Comparison of ENCODE assay signal across 1 cellular context in the genomic region with DNA sequence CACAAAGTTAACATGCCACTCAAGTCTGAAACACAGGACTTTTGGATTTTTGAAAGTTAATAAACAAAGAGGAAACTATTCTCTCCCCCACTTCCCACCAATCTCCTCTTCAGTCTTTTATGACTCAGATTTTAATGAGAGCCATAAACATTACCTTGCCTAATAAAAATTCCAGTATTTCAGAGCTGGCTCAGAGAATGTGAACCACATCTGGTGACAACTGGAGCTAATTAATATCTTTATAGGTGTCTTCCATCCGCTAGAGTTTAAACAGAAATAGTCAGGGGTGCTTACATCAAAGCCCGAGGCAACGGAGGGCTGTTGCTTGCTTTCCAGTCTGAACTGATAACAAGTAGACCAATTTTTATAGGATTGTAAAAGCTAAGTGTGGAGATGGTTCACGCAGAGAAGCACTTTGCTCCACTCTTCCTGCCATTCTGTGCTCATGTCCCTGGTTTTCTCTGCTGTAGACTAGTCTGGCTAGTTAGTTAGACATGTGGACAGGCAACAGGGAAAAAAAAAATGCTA.
A peak's percentile ranks its signal among the peaks of the same experiment; 100 is the strongest.
TF ChIP-seq lines count a peak whose summit lies in the region.

No MANE protein-coding gene starts in this region.

TF ChIP-seq in HEK293, 187 proteins besides CTCF, POLR2A, EP300 and RAD21 (continued from another document and continues in another):
- TF ChIP-seq HIC1 (tag by site-specific recombination; IDR thresholded peaks at IDR 0.05) (peak; percentile 81), ZEB2 (tag by site-specific recombination; IDR thresholded peaks at IDR 0.05) (peak; percentile 79), ZNF202 (tag by site-specific recombination; IDR thresholded peaks at IDR 0.05; ENCODE audit: borderline replicate concordance) (no peak), ZNF184 (tag by site-specific recombination; IDR thresholded peaks at IDR 0.05) (no peak), ZFHX2 (tag by site-specific recombination; conservative IDR thresholded peaks at IDR 0.05) (no peak; the same call in 1 of the 2 replicates), ZNF768 (tag by site-specific recombination; IDR thresholded peaks at IDR 0.05) (no peak), ZBTB48 (tag by site-specific recombination; IDR thresholded peaks at IDR 0.05) (no peak), ZNF394 (tag by site-specific recombination; IDR thresholded peaks at IDR 0.05; ENCODE audit: borderline replicate concordance) (peak; percentile 35; the same call in 1 of the 2 replicates), ZNF140 (tag by site-specific recombination; IDR thresholded peaks at IDR 0.05) (peak; percentile 44; the same call in 1 of the 2 replicates), ZNF529 (tag by site-specific recombination; IDR thresholded peaks at IDR 0.05; ENCODE audit: insufficient replicate concordance) (no peak), ZNF335 (tag by site-specific recombination; conservative IDR thresholded peaks at IDR 0.05) (no peak; the same call in 1 of the 2 replicates), ZNF513 (tag by site-specific recombination; IDR thresholded peaks at IDR 0.05) (no peak), BCL11A (tag by site-specific recombination; IDR thresholded peaks at IDR 0.05; ENCODE audit: low read depth) (peak; percentile 88), ZNF585B (tag by site-specific recombination; IDR thresholded peaks at IDR 0.05) (no peak), ZNF280C (tag by site-specific recombination; IDR thresholded peaks at IDR 0.05) (no peak), KLF8 (tag by site-specific recombination; IDR thresholded peaks at IDR 0.05) (peak; percentile 72; the same call in 1 of the 2 replicates), ZNF473 (tag by site-specific recombination; IDR thresholded peaks at IDR 0.05) (no peak), ZNF416 (tag by site-specific recombination; IDR thresholded peaks at IDR 0.05) (no peak), ZNF555 (tag by site-specific recombination; conservative IDR thresholded peaks at IDR 0.05) (no peak), ZNF311 (tag by site-specific recombination; IDR thresholded peaks at IDR 0.05; ENCODE audit: borderline replicate concordance) (no peak), SP2 (tag by site-specific recombination; IDR thresholded peaks at IDR 0.05) (no peak), ZNF341 (tag by site-specific recombination; IDR thresholded peaks at IDR 0.05; ENCODE audit: low read depth) (peak; percentile 66), SP3 (tag by site-specific recombination; IDR thresholded peaks at IDR 0.05) (no peak), ZBTB17 (tag by site-specific recombination; IDR thresholded peaks at IDR 0.05) (peak; percentile 77), ZNF292 (tag by site-specific recombination; IDR thresholded peaks at IDR 0.05; ENCODE audit: borderline replicate concordance, low read depth) (no peak), ZNF560 (tag by site-specific recombination; IDR thresholded peaks at IDR 0.05; ENCODE audit: borderline replicate concordance) (no peak), ZSCAN5A (tag by site-specific recombination; IDR thresholded peaks at IDR 0.05) (no peak), ZNF354C (tag by site-specific recombination; IDR thresholded peaks at IDR 0.05; ENCODE audit: borderline replicate concordance, low read depth) (no peak), SCRT1 (tag by site-specific recombination; IDR thresholded peaks at IDR 0.05; ENCODE audit: borderline replicate concordance) (peak; percentile 91), ZNF112 (tag by site-specific recombination; IDR thresholded peaks at IDR 0.05) (no peak), TSHZ1 (tag by site-specific recombination; IDR thresholded peaks at IDR 0.05; ENCODE audit: borderline replicate concordance) (peak; percentile 73; the same call in 1 of the 2 replicates)
- TF ChIP-seq, protein P1, sequence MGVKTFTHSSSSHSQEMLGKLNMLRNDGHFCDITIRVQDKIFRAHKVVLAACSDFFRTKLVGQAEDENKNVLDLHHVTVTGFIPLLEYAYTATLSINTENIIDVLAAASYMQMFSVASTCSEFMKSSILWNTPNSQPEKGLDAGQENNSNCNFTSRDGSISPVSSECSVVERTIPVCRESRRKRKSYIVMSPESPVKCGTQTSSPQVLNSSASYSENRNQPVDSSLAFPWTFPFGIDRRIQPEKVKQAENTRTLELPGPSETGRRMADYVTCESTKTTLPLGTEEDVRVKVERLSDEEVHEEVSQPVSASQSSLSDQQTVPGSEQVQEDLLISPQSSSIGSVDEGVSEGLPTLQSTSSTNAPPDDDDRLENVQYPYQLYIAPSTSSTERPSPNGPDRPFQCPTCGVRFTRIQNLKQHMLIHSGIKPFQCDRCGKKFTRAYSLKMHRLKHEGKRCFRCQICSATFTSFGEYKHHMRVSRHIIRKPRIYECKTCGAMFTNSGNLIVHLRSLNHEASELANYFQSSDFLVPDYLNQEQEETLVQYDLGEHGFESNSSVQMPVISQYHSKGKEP (tag by site-specific recombination; IDR thresholded peaks at IDR 0.05): peak; percentile 58; the same call in 1 of the 2 replicates
- TF ChIP-seq, protein P2, sequence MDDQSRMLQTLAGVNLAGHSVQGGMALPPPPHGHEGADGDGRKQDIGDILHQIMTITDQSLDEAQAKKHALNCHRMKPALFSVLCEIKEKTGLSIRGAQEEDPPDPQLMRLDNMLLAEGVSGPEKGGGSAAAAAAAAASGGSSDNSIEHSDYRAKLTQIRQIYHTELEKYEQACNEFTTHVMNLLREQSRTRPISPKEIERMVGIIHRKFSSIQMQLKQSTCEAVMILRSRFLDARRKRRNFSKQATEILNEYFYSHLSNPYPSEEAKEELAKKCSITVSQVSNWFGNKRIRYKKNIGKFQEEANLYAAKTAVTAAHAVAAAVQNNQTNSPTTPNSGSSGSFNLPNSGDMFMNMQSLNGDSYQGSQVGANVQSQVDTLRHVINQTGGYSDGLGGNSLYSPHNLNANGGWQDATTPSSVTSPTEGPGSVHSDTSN (CRISPR knock-in tag; IDR thresholded peaks at IDR 0.05): no peak
- TF ChIP-seq, protein P3, sequence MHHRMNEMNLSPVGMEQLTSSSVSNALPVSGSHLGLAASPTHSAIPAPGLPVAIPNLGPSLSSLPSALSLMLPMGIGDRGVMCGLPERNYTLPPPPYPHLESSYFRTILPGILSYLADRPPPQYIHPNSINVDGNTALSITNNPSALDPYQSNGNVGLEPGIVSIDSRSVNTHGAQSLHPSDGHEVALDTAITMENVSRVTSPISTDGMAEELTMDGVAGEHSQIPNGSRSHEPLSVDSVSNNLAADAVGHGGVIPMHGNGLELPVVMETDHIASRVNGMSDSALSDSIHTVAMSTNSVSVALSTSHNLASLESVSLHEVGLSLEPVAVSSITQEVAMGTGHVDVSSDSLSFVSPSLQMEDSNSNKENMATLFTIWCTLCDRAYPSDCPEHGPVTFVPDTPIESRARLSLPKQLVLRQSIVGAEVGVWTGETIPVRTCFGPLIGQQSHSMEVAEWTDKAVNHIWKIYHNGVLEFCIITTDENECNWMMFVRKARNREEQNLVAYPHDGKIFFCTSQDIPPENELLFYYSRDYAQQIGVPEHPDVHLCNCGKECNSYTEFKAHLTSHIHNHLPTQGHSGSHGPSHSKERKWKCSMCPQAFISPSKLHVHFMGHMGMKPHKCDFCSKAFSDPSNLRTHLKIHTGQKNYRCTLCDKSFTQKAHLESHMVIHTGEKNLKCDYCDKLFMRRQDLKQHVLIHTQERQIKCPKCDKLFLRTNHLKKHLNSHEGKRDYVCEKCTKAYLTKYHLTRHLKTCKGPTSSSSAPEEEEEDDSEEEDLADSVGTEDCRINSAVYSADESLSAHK (tag by site-specific recombination; IDR thresholded peaks at IDR 0.05): peak; percentile 91
- TF ChIP-seq, protein P4, sequence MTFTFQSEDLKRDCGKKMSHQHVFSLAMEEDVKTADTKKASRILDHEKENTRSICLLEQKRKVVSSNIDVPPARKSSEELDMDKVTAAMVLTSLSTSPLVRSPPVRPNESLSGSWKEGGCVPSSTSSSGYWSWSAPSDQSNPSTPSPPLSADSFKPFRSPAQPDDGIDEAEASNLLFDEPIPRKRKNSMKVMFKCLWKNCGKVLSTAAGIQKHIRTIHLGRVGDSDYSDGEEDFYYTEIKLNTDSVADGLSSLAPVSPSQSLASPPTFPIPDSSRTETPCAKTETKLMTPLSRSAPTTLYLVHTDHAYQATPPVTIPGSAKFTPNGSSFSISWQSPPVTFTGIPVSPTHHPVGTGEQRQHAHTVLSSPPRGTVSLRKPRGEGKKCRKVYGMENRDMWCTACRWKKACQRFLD (tag by site-specific recombination; IDR thresholded peaks at IDR 0.05): no peak
- TF ChIP-seq, protein P5, sequence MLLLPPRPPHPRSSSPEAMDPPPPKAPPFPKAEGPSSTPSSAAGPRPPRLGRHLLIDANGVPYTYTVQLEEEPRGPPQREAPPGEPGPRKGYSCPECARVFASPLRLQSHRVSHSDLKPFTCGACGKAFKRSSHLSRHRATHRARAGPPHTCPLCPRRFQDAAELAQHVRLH (tag by site-specific recombination; IDR thresholded peaks at IDR 0.05): peak; percentile 97
